ENCODE assay signal across 9 cellular contexts in genomic region chr17:73342549-73343167, GRCh38. TPM values are rescaled to one million over a fixed set of nuclear protein-coding genes. Genes with fewer than 3 reads are reported as not detected.
A peak's percentile ranks its signal among the peaks of the same experiment; 100 is the strongest.
DNase-seq lines count a peak whose midpoint lies in the region; ATAC-seq and TF ChIP-seq lines count a peak whose summit lies in the region.
"Had no signal": no experiment of that assay in that cellular context is flagged by ENCODE, and none has a peak within 500 bp of the region (broad histone marks: within the 10 kb centered on the region; RNA-seq: fewer than 3 reads in every experiment).

No MANE protein-coding gene starts in this region.

- H3K36me3 Mint-ChIP-seq in CD8-positive, alpha-beta memory T cell = no peaks in the 10 kb centered on the region

- H3K4me3 Mint-ChIP-seq in CD8-positive, alpha-beta memory T cell = no peak overlapping the region

- H3K9me3 ChIP-seq in ES-I3 (ENCODE audit: control insufficient read depth, insufficient read depth, low read length) = no peaks in the 10 kb centered on the region
- H3K9me3 ChIP-seq in Peyer's patch = no peaks in the 10 kb centered on the region
- H3K9me3 ChIP-seq in CD8-positive, alpha-beta memory T cell (ENCODE audit: low read length) = no peaks in the 10 kb centered on the region

- TF ChIP-seq CTCF in Peyer's patch (IDR thresholded peaks at IDR 0.05) (no peak), fibroblast of mammary gland (conservative IDR thresholded peaks at IDR 0.05; ENCODE audit: control insufficient read depth, insufficient read depth, low read depth, low read length) (peak; percentile 33), retinal pigment epithelial cell (conservative IDR thresholded peaks at IDR 0.05; ENCODE audit: low read depth, low read length) (peak; percentile 21)

- POLR2A ChIA-PET in CD8-positive, alpha-beta memory T cell (lab: Charles Lee) = no interaction called here

- no peak for TF ChIP-seq POLR2A in Peyer's patch (IDR thresholded peaks at IDR 0.05)

- ATAC-seq in GM21576 (IDR thresholded peaks at IDR 0.05; ENCODE audit: unreplicated experiment) = no peak

- peaks cover 21% of the 10 kb centered on the region for H3K4me1 ChIP-seq in ES-I3 (ENCODE audit: insufficient read depth, low read length)
- H3K4me1 ChIP-seq in Peyer's patch = peaks cover 0 to 20% (median 0%) of the 10 kb centered on the region in 4 donors
- H3K4me1 ChIP-seq in CD8-positive, alpha-beta memory T cell (ENCODE audit: insufficient read depth, low read length) = no peaks in the 10 kb centered on the region

- no peaks in the 10 kb centered on the region for H3K27me3 ChIP-seq in Peyer's patch
- no peaks in the 10 kb centered on the region for H3K27me3 ChIP-seq in CD8-positive, alpha-beta memory T cell (ENCODE audit: insufficient read depth, low read length, poor library complexity, severe bottlenecking)

- H3K9ac ChIP-seq in ES-I3 (ENCODE audit: low read depth, low read length) = peak overlapping the region; percentile 41

- no peaks in the 10 kb centered on the region for H3K9me3 Mint-ChIP-seq in CD8-positive, alpha-beta memory T cell

- H3K4me1 Mint-ChIP-seq in CD8-positive, alpha-beta memory T cell = no peaks in the 10 kb centered on the region

- CTCF ChIA-PET in CD8-positive, alpha-beta memory T cell (lab: Charles Lee) = interaction anchor here (0.6 kb wide), 2 partner anchors 88 to 440 kb away, joined by 3 read pairs; no protein-coding TSS in a partner anchor

- H3K27ac Mint-ChIP-seq in CD8-positive, alpha-beta memory T cell = no peak overlapping the region

- H3K27ac ChIP-seq in Peyer's patch = peak overlapping the region; percentile 12 to 80 (median 36)
- H3K27ac ChIP-seq in CD8-positive, alpha-beta memory T cell (ENCODE audit: low read depth, low read length) = no peak overlapping the region

- H3K27me3 Mint-ChIP-seq in CD8-positive, alpha-beta memory T cell = peaks cover 0 to 4% of the 10 kb centered on the region in 2 donors

- no peaks in the 10 kb centered on the region for H3K36me3 ChIP-seq in ES-I3 (ENCODE audit: insufficient read depth, low read length)
- H3K36me3 ChIP-seq in Peyer's patch = no peaks in the 10 kb centered on the region
- no peaks in the 10 kb centered on the region for H3K36me3 ChIP-seq in CD8-positive, alpha-beta memory T cell (ENCODE audit: insufficient read depth, low read length)

- H3K4me3 ChIP-seq in Peyer's patch (no peak overlapping the region), fibroblast of mammary gland (ENCODE audit: control insufficient read depth, low read depth, low read length) (no peak overlapping the region), retinal pigment epithelial cell (ENCODE audit: low read length) (no peak overlapping the region)
- H3K4me3 ChIP-seq in CD8-positive, alpha-beta memory T cell (ENCODE audit: low read length) = no peak overlapping the region

- DNase-seq in Peyer's patch (no peak), fibroblast of mammary gland (ENCODE audit: low read depth) (peak; percentile 61), retinal pigment epithelial cell (ENCODE audit: low read depth) (peak; percentile 61), OCI-M1 (lab: John Stamatoyannopoulos, UW) (no peak), MV-4-11 (lab: John Stamatoyannopoulos, UW) (no peak)
- no peak for DNase-seq in CD8-positive, alpha-beta memory T cell
- DNase-seq: activated CD4-positive, CD25-positive, alpha-beta regulatory T cell treated with anti-CD3 and anti-CD28 coated beads, Interleukin-2, amount 50 U/mL, for 72 hours had no signal

RNA-seq across cellular contexts. Expression of gene CDC42EP4, which starts 30.9 kb away (rescaled TPM):
- 100 to 1,000 TPM in 2 of 4 donors, 10 to 100 TPM in 2; 33.8 to 127 (median 97.8) TPM for total RNA-seq in Peyer's patch
- total RNA-seq in CD8-positive, alpha-beta memory T cell = under 1 TPM; 0.47 to 0.55 TPM
- 0.29 TPM for polyA plus RNA-seq in CD8-positive, alpha-beta memory T cell

Comparison
In these comparisons a context has a peak if more than half of its experiments do, and no peak if none do; other contexts are left out.
1. DNase-seq: peak in fibroblast of mammary gland (single experiment) and retinal pigment epithelial cell (single experiment); none in Peyer's patch (0 of 3), CD8-positive, alpha-beta memory T cell (0 of 5), OCI-M1 (single experiment) and MV-4-11 (single experiment).
2. CTCF ChIP-seq: peak in fibroblast of mammary gland (single experiment) and retinal pigment epithelial cell (single experiment); none in Peyer's patch (0 of 6).
3. RNA of gene CDC42EP4, which starts 30.9 kb away (total RNA-seq): 33.8 to 127 TPM in Peyer's patch; 0.47 to 0.55 TPM in CD8-positive, alpha-beta memory T cell; every median in the first group is over 10 times any median in the second.